8 cellular contexts compared by ENCODE assay signal in genomic region chr2:47174731-47175361, GRCh38. TPM values are rescaled to one million over a fixed set of nuclear protein-coding genes. Genes with fewer than 3 reads are reported as not detected.
DNase-seq lines count a peak whose midpoint lies in the region; ATAC-seq and TF ChIP-seq lines count a peak whose summit lies in the region.

No MANE protein-coding gene starts in this region.

- peaks cover 24 to 32% of the 10 kb centered on the region in 2 donors for H3K36me3 Mint-ChIP-seq in activated naive CD4-positive, alpha-beta T cell treated with anti-CD3 and anti-CD28 coated beads, Interleukin-2, amount 50 U/mL, for 72 hours

- peak overlapping the region; percentile 99 for H3K27ac Mint-ChIP-seq in activated naive CD4-positive, alpha-beta T cell treated with anti-CD3 and anti-CD28 coated beads, Interleukin-2, amount 50 U/mL, for 72 hours

- H3K27ac ChIP-seq in right atrium auricular region = peak overlapping the region; percentile 99
- H3K27ac ChIP-seq in sigmoid colon = peak overlapping the region; percentile 98 to 100 (median 98)

- H3K27me3 ChIP-seq in right atrium auricular region = no peaks in the 10 kb centered on the region
- no peaks in the 10 kb centered on the region for H3K27me3 ChIP-seq in sigmoid colon

- no peaks in the 10 kb centered on the region for H3K9me3 Mint-ChIP-seq in activated naive CD4-positive, alpha-beta T cell treated with anti-CD3 and anti-CD28 coated beads, Interleukin-2, amount 50 U/mL, for 72 hours

- peak; percentile 16 to 39 for ATAC-seq in activated naive CD4-positive, alpha-beta T cell treated with anti-CD3 and anti-CD28 coated beads, Interleukin-2, amount 50 U/mL, for 72 hours
- ATAC-seq in HG02938 (IDR thresholded peaks at IDR 0.05; ENCODE audit: unreplicated experiment) (no peak), GM18502 (IDR thresholded peaks at IDR 0.05; ENCODE audit: poor library complexity, unreplicated experiment) (no peak)

- H3K4me3 ChIP-seq in right atrium auricular region = peak overlapping the region; percentile 93 to 97
- H3K4me3 ChIP-seq in sigmoid colon = peak overlapping the region; percentile 84 to 97 (median 88)

- H3K4me1 ChIP-seq in right atrium auricular region = peaks cover 0 to 54% of the 10 kb centered on the region in 2 donors
- H3K4me1 ChIP-seq in sigmoid colon = peaks cover 0 to 52% (median 43%) of the 10 kb centered on the region in 4 donors

- TF ChIP-seq POLR2A in sigmoid colon (IDR thresholded peaks at IDR 0.05) = no peak

- H3K36me3 ChIP-seq in right atrium auricular region = peaks cover 13% of the 10 kb centered on the region
- no peaks in the 10 kb centered on the region for H3K36me3 ChIP-seq in sigmoid colon

- 1% methylated on average over 15 of the region's 15 CpGs for WGBS in sigmoid colon, 2 donors

- intact Hi-C loops in sigmoid colon (cut with DNase I) = no loop called here

- no peak for TF ChIP-seq EP300 in sigmoid colon (IDR thresholded peaks at IDR 0.05)

- no peaks in the 10 kb centered on the region for H3K9me3 ChIP-seq in right atrium auricular region
- no peaks in the 10 kb centered on the region for H3K9me3 ChIP-seq in sigmoid colon

- TF ChIP-seq CTCF in right atrium auricular region (IDR thresholded peaks at IDR 0.05) (no peak), sigmoid colon (IDR thresholded peaks at IDR 0.05) (no peak)

- peak in 2 of 3 donors; percentile 17 to 20 for DNase-seq in stimulated activated CD4-positive, alpha-beta T cell treated with anti-CD3 and anti-CD28 coated beads, Interleukin-12 subunit alpha, Interleukin-12 subunit beta, amount 100 ng/mL, for 48 hours (ENCODE audit: low read depth in 2 of 3, low spot score in 1 of 3)
- no peak for DNase-seq in stimulated activated CD4-positive, alpha-beta T cell treated with anti-CD3 and anti-CD28 coated beads, Interleukin-12 subunit alpha, Interleukin-12 subunit beta, amount 100 ng/mL, for 4 hours
- DNase-seq in NCI-H2196 treated with DMSO at 0.1 percent for 48 hours (lab: John Stamatoyannopoulos, UW; ENCODE audit: unreplicated experiment) = peak; percentile 53
- peak in 1 of 2 donors; percentile 21 for DNase-seq in activated naive CD4-positive, alpha-beta T cell treated with anti-CD3 and anti-CD28 coated beads, Interleukin-2, amount 50 U/mL, for 72 hours (ENCODE audit: low spot score in 2 of 2)
- DNase-seq in right atrium auricular region (ENCODE audit: low spot score) = no peak
- peak; percentile 80 for DNase-seq in sigmoid colon

RNA-seq across cellular contexts. Expression of gene CALM2, which starts 1.5 kb away (rescaled TPM):
- total RNA-seq in activated naive CD4-positive, alpha-beta T cell treated with anti-CD3 and anti-CD28 coated beads, Interleukin-2, amount 50 U/mL, for 72 hours = 100 to 1,000 TPM; 327 to 430 TPM
- 100 to 1,000 TPM; 435 to 481 TPM for total RNA-seq in right atrium auricular region
- 100 to 1,000 TPM; 594 to 993 (median 701) TPM for total RNA-seq in sigmoid colon
- polyA plus RNA-seq in sigmoid colon = 1,000 to 10,000 TPM in 2 of 3 donors, 100 to 1,000 TPM in 1; 660 to 1,449 (median 1,432) TPM

RNA-seq across cellular contexts. Expression of gene STPG4, which starts 19.7 kb away (rescaled TPM):
- total RNA-seq in activated naive CD4-positive, alpha-beta T cell treated with anti-CD3 and anti-CD28 coated beads, Interleukin-2, amount 50 U/mL, for 72 hours = under 1 TPM in 1 of 2 donors, not detected in 1; 0.55 TPM
- total RNA-seq in right atrium auricular region = not detected
- 1 to 10 TPM in 1 of 4 donors, under 1 TPM in 1, not detected in 2; 0.66 to 1.1 TPM for total RNA-seq in sigmoid colon
- under 1 TPM in 2 of 3 donors, not detected in 1; 0.12 to 0.60 TPM for polyA plus RNA-seq in sigmoid colon

Comparison
In these comparisons a context has a peak if more than half of its experiments do, and no peak if none do; other contexts are left out.
1. DNase-seq: peak in stimulated activated CD4-positive, alpha-beta T cell treated with anti-CD3 and anti-CD28 coated beads, Interleukin-12 subunit alpha, Interleukin-12 subunit beta, amount 100 ng/mL, for 48 hours (2 of 3), NCI-H2196 treated with DMSO at 0.1 percent for 48 hours (single experiment) and sigmoid colon (single experiment); none in stimulated activated CD4-positive, alpha-beta T cell treated with anti-CD3 and anti-CD28 coated beads, Interleukin-12 subunit alpha, Interleukin-12 subunit beta, amount 100 ng/mL, for 4 hours (single experiment) and right atrium auricular region (single experiment).
2. ATAC-seq: peak in activated naive CD4-positive, alpha-beta T cell treated with anti-CD3 and anti-CD28 coated beads, Interleukin-2, amount 50 U/mL, for 72 hours (2 of 2); none in HG02938 (single experiment) and GM18502 (single experiment).